Comparison of ENCODE assay signal across 1 cellular context in the genomic region with DNA sequence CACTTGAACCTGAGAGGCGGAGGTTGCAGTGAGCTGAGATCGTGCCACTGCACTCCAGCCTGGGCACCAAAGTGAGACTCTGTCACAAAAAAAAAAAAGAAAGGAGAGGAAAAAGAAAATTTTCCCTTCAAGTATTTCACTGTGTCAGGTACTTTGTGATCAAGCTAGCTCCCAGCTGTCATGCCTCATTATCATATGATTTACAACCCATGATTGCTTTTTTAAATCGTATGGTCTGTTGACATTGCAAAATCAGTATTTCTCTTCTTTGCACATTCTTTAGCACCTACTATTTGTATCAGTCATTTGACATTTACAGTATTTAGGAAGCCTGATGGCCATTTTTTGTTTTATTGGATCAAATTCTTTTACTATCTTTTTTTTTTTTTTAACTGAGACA.
TF ChIP-seq lines count a peak whose summit lies in the region.

No MANE protein-coding gene starts in this region.

TF ChIP-seq in SK-N-SH, 30 proteins besides CTCF, POLR2A, EP300 and RAD21 (continued from another document):
- TF ChIP-seq, protein P1, sequence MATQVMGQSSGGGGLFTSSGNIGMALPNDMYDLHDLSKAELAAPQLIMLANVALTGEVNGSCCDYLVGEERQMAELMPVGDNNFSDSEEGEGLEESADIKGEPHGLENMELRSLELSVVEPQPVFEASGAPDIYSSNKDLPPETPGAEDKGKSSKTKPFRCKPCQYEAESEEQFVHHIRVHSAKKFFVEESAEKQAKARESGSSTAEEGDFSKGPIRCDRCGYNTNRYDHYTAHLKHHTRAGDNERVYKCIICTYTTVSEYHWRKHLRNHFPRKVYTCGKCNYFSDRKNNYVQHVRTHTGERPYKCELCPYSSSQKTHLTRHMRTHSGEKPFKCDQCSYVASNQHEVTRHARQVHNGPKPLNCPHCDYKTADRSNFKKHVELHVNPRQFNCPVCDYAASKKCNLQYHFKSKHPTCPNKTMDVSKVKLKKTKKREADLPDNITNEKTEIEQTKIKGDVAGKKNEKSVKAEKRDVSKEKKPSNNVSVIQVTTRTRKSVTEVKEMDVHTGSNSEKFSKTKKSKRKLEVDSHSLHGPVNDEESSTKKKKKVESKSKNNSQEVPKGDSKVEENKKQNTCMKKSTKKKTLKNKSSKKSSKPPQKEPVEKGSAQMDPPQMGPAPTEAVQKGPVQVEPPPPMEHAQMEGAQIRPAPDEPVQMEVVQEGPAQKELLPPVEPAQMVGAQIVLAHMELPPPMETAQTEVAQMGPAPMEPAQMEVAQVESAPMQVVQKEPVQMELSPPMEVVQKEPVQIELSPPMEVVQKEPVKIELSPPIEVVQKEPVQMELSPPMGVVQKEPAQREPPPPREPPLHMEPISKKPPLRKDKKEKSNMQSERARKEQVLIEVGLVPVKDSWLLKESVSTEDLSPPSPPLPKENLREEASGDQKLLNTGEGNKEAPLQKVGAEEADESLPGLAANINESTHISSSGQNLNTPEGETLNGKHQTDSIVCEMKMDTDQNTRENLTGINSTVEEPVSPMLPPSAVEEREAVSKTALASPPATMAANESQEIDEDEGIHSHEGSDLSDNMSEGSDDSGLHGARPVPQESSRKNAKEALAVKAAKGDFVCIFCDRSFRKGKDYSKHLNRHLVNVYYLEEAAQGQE (IDR thresholded peaks at IDR 0.05; ENCODE audit: low read depth, low read length): no peak
- no peak for TF ChIP-seq JUND (IDR thresholded peaks at IDR 0.05)
- no peak for TF ChIP-seq TAF1 (IDR thresholded peaks at IDR 0.05; ENCODE audit: borderline replicate concordance, low read depth, low read length)
- no peak for TF ChIP-seq FOXM1 (IDR thresholded peaks at IDR 0.05; ENCODE audit: low read depth)
- no peak for TF ChIP-seq FOXJ3 (CRISPR knock-in tag; IDR thresholded peaks at IDR 0.05)
- no peak for TF ChIP-seq USF1 (IDR thresholded peaks at IDR 0.05; ENCODE audit: borderline replicate concordance, low read depth)
- no peak for TF ChIP-seq RCOR1 (IDR thresholded peaks at IDR 0.05; ENCODE audit: low read length)
- no peak for TF ChIP-seq RXRA (IDR thresholded peaks at IDR 0.05; ENCODE audit: borderline replicate concordance, low read depth)
- no peak for TF ChIP-seq MXI1 (IDR thresholded peaks at IDR 0.05; ENCODE audit: low read depth, low read length)
- no peak for TF ChIP-seq GATA2 (CRISPR knock-in tag; IDR thresholded peaks at IDR 0.05)
- TF ChIP-seq, protein P2, sequence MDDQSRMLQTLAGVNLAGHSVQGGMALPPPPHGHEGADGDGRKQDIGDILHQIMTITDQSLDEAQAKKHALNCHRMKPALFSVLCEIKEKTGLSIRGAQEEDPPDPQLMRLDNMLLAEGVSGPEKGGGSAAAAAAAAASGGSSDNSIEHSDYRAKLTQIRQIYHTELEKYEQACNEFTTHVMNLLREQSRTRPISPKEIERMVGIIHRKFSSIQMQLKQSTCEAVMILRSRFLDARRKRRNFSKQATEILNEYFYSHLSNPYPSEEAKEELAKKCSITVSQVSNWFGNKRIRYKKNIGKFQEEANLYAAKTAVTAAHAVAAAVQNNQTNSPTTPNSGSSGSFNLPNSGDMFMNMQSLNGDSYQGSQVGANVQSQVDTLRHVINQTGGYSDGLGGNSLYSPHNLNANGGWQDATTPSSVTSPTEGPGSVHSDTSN (IDR thresholded peaks at IDR 0.05): no peak; the same call in 1 of the 2 replicates
- TF ChIP-seq USF2 (IDR thresholded peaks at IDR 0.05; ENCODE audit: borderline replicate concordance, low read depth, low read length): no peak
- no peak for TF ChIP-seq FOSL2 (IDR thresholded peaks at IDR 0.05; ENCODE audit: borderline replicate concordance, low read depth)
- TF ChIP-seq, protein P3, sequence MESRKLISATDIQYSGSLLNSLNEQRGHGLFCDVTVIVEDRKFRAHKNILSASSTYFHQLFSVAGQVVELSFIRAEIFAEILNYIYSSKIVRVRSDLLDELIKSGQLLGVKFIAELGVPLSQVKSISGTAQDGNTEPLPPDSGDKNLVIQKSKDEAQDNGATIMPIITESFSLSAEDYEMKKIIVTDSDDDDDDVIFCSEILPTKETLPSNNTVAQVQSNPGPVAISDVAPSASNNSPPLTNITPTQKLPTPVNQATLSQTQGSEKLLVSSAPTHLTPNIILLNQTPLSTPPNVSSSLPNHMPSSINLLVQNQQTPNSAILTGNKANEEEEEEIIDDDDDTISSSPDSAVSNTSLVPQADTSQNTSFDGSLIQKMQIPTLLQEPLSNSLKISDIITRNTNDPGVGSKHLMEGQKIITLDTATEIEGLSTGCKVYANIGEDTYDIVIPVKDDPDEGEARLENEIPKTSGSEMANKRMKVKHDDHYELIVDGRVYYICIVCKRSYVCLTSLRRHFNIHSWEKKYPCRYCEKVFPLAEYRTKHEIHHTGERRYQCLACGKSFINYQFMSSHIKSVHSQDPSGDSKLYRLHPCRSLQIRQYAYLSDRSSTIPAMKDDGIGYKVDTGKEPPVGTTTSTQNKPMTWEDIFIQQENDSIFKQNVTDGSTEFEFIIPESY (IDR thresholded peaks at IDR 0.05; ENCODE audit: borderline replicate concordance, low read depth): no peak
- TF ChIP-seq SIN3A (IDR thresholded peaks at IDR 0.05; ENCODE audit: borderline replicate concordance, low read depth, low read length): no peak
- no peak for TF ChIP-seq TEAD4 (IDR thresholded peaks at IDR 0.05; ENCODE audit: borderline replicate concordance, insufficient read depth)
- no peak for TF ChIP-seq ELF1 (IDR thresholded peaks at IDR 0.05)
